In the genomic region with DNA sequence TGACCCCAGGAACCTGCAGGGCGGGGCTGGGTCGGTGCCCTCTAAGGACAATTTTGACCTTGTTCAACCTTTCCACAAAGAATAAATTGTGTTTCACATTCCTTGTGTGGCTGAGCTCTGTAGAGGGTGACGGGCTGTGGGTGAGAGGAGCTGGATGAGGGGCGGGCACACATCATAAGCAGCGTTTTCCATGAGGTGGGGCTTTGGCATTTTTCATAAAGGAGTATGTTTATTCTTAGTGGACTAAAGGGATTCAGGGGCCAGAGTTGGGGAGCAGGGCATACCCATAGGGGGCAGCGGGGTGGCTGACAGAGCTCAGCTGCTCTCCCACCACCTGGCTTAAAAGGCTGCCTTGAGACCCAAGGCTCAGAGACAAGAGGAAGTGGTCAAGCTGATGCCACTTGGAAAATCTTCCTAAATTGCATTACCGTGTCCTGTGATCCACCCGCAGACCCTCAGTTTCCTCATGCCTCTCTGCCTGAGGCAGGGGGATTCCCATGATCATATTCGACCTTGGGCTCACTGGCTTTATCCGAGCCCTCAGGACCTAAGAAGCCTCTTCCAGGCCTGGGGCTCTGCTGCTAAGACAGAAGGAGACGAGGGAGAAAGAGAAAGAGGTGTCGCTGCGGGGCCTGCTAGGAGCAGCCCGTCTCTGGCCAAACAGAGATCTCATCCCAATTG, we compare ENCODE assay signal across 9 cellular contexts. TPM values are rescaled to one million over a fixed set of nuclear protein-coding genes. Genes with fewer than 3 reads are reported as not detected.
DNase-seq lines count a peak whose midpoint lies in the region; ATAC-seq and TF ChIP-seq lines count a peak whose summit lies in the region.
"Had no signal": no experiment of that assay in that cellular context is flagged by ENCODE, and none has a peak within 500 bp of the region (broad histone marks: within the 10 kb centered on the region; RNA-seq: fewer than 3 reads in every experiment).

No MANE protein-coding gene starts in this region.

- H3K9me3 ChIP-seq in DND-41 (ENCODE audit: insufficient read depth, low read length, severe bottlenecking) = no peaks in the 10 kb centered on the region
- no peaks in the 10 kb centered on the region for H3K9me3 ChIP-seq in PC-3 (ENCODE audit: low read length)
- H3K9me3 ChIP-seq in ovary = no peaks in the 10 kb centered on the region

- WGBS in ovary, 3 donors = 11 to 14% (median 11%) methylated on average over 14 of the region's 14 CpGs

- TF ChIP-seq POLR2A in ovary (IDR thresholded peaks at IDR 0.05) = no peak

- H3K79me2 ChIP-seq in DND-41 (ENCODE audit: insufficient read depth, low read length) (no peaks in the 10 kb centered on the region), PC-3 (ENCODE audit: low read length) (no peaks in the 10 kb centered on the region)

- no peak for ATAC-seq in DND-41 (ENCODE audit: insufficient read depth, low read depth)
- no peak for ATAC-seq in PC-3
- no peak for ATAC-seq in HG03520 (IDR thresholded peaks at IDR 0.05; ENCODE audit: unreplicated experiment)

- CTCF ChIA-PET in PC-3 (lab: Charles Lee) = no interaction called here

- H3K9me2 ChIP-seq in PC-3 (replicated peaks; ENCODE audit: low read length) = no peaks in the 10 kb centered on the region

- TF ChIP-seq EP300 in ovary (IDR thresholded peaks at IDR 0.05) = no peak

- H3K4me1 ChIP-seq in DND-41 (ENCODE audit: insufficient read depth, low read length) = peaks cover under 1% of the 10 kb centered on the region; the same call in 1 of the 2 replicates
- peaks cover 34% of the 10 kb centered on the region for H3K4me1 ChIP-seq in PC-3 (ENCODE audit: insufficient read depth, low read length)
- peaks cover 41% of the 10 kb centered on the region for H3K4me1 ChIP-seq in ovary (ENCODE audit: insufficient read depth)

- peaks cover 22% of the 10 kb centered on the region for H3K27me3 ChIP-seq in DND-41 (ENCODE audit: insufficient read depth, low read length, poor library complexity)
- H3K27me3 ChIP-seq in PC-3 (ENCODE audit: low read length) = no peaks in the 10 kb centered on the region
- no peaks in the 10 kb centered on the region for H3K27me3 ChIP-seq in ovary

- peaks cover 16% of the 10 kb centered on the region for H4K20me1 ChIP-seq in DND-41 (ENCODE audit: insufficient read depth, low read length)
- H4K20me1 ChIP-seq in PC-3 (ENCODE audit: low read length) = no peaks in the 10 kb centered on the region

- H3K36me3 ChIP-seq in DND-41 (ENCODE audit: insufficient read depth, low read length) (no peaks in the 10 kb centered on the region), PC-3 (ENCODE audit: low read depth, low read length) (peaks cover 10% of the 10 kb centered on the region), ovary (no peaks in the 10 kb centered on the region)

- H3K4me3 ChIP-seq in DND-41 (ENCODE audit: low read depth in 1 of 2, low read length in 2 of 2) (no peak overlapping the region), PC-3 (ENCODE audit: low read length) (no peak overlapping the region), ovary (no peak overlapping the region)

- no peaks in the 10 kb centered on the region for H3F3A ChIP-seq in PC-3 (ENCODE audit: low read length, unreplicated experiment)

- H3K4me2 ChIP-seq in DND-41 (ENCODE audit: insufficient read depth, low read length) (no peak overlapping the region), PC-3 (ENCODE audit: low read length) (no peak overlapping the region)

- no peak overlapping the region for H2AFZ ChIP-seq in DND-41 (ENCODE audit: low read depth, low read length)
- H2AFZ ChIP-seq in PC-3 (ENCODE audit: low read length) = no peak overlapping the region

- no TSS peak for BruUV-seq in PC-3 (replicated peaks; lab: Mats Ljungman, UMichigan)

- H3K9ac ChIP-seq in DND-41 (ENCODE audit: low read depth, low read length) (no peak overlapping the region), PC-3 (ENCODE audit: low read length) (no peak overlapping the region)

- H3K27ac ChIP-seq in DND-41 (ENCODE audit: low read length) = no peak overlapping the region
- peak overlapping the region; percentile 58 for H3K27ac ChIP-seq in PC-3 (ENCODE audit: low read length)
- H3K27ac ChIP-seq in ovary = peak overlapping the region; percentile 96 to 97

- DNase-seq in DND-41 (no peak), PC-3 (no peak), fibroblast of gingiva (ENCODE audit: low read depth) (peak; percentile 74), ovary (peak in 3 of 5 donors; percentile 33 to 57 (median 45)), DMS79 (lab: John Stamatoyannopoulos, UW) (no peak), GDM1 (lab: John Stamatoyannopoulos, UW) (no peak), NCI-H1092 (lab: John Stamatoyannopoulos, UW) (no peak)
- DNase-seq: NCI-H510A had no signal

- intact Hi-C loops in PC-3 (cut with micrococcal nuclease) (no loop called here), ovary (cut with DNase I) (loop anchor here in 1 of 4 donors (10.0 kb wide), 1 partner anchor 283 kb away; no protein-coding TSS in a partner anchor)

- TF ChIP-seq CTCF in DND-41 (IDR thresholded peaks at IDR 0.05; ENCODE audit: borderline replicate concordance, extremely low read depth, low read length, poor library complexity, severe bottlenecking) (peak; percentile 17), PC-3 (conservative IDR thresholded peaks at IDR 0.05; ENCODE audit: low read depth, low read length) (no peak), ovary (IDR thresholded peaks at IDR 0.05) (no peak)

- POLR2A ChIA-PET in PC-3 (lab: Charles Lee; ENCODE audit: unreplicated experiment) = no interaction called here

RNA-seq across cellular contexts. Expression of a gene that starts 11.4 kb away (rescaled TPM):
- total RNA-seq in PC-3 (2014; rRNA removed) (80.4 and 85.0 TPM in 2 replicates), ovary (100 to 1,000 TPM in 4 of 7 donors, 10 to 100 TPM in 3; 70.0 to 267 (median 174) TPM)
- polyA plus RNA-seq in ovary = 100 to 1,000 TPM in 1 of 2 donors, 10 to 100 TPM in 1; 90.2 to 156 TPM

RNA-seq across cellular contexts. Expression of a gene that starts 18.1 kb away (rescaled TPM):
- total RNA-seq in PC-3 (2014; rRNA removed) (114 and 180 TPM in 2 replicates), ovary (10 to 100 TPM; 29.0 to 78.3 (median 54.1) TPM)
- 10 to 100 TPM; 32.9 to 45.3 TPM for polyA plus RNA-seq in ovary

RNA-seq across cellular contexts. Expression of a gene that starts 23.7 kb away (rescaled TPM):
- total RNA-seq in PC-3 (2014; rRNA removed) (46.5 and 59.3 TPM in 2 replicates), ovary (100 to 1,000 TPM in 4 of 7 donors, 10 to 100 TPM in 3; 56.9 to 122 (median 105) TPM)
- polyA plus RNA-seq in ovary = 10 to 100 TPM; 32.4 to 71.6 TPM

RNA-seq across cellular contexts. Expression of a gene that starts 32.6 kb away (rescaled TPM):
- total RNA-seq in PC-3 (2014; rRNA removed) (not detected in 2 replicates), ovary (10 to 100 TPM in 1 of 7 donors, 1 to 10 TPM in 5, under 1 TPM in 1; 0.91 to 25.0 (median 5.1) TPM)
- polyA plus RNA-seq in ovary = 10 to 100 TPM in 1 of 2 donors, 1 to 10 TPM in 1; 3.2 to 23.2 TPM

RNA-seq across cellular contexts. Expression of a gene that starts 35.2 kb away (rescaled TPM):
- 0.18 TPM in 1 of 2 replicates, not detected in the other for total RNA-seq in PC-3 (2014; rRNA removed)
- total RNA-seq in ovary = 1 to 10 TPM in 1 of 7 donors, under 1 TPM in 6; 0.12 to 1.1 (median 0.66) TPM
- under 1 TPM; 0.40 to 0.74 TPM for polyA plus RNA-seq in ovary

Comparison
In these comparisons a context has a peak if more than half of its experiments do, and no peak if none do; other contexts are left out.
1. DNase-seq: peak in fibroblast of gingiva (single experiment) and ovary (3 of 5); none in DND-41 (single experiment), PC-3 (single experiment), DMS79 (single experiment), GDM1 (single experiment) and NCI-H1092 (single experiment).